10 cellular contexts compared by ENCODE assay signal in genomic region chr1:109687109-109687508, GRCh38. TPM values are rescaled to one million over a fixed set of nuclear protein-coding genes. Genes with fewer than 3 reads are reported as not detected.
A peak's percentile ranks its signal among the peaks of the same experiment; 100 is the strongest.
DNase-seq lines count a peak whose midpoint lies in the region; ATAC-seq, FAIRE-seq and TF ChIP-seq lines count a peak whose summit lies in the region.
"Not testable (repeated sequence)": the region's sequence is repeated elsewhere in the genome, so short reads cannot be mapped to it uniquely, and the experiment has no call there.
"Had no signal": no experiment of that assay in that cellular context is flagged by ENCODE, and none has a peak within 500 bp of the region (broad histone marks: within the 10 kb centered on the region; RNA-seq: fewer than 3 reads in every experiment).

No MANE protein-coding gene starts in this region.

- not testable (repeated sequence) for H3K79me2 ChIP-seq in GM12878 (ENCODE audit: control insufficient read depth, insufficient read depth, low read length)

- in situ Hi-C loops in GM12878 (cut with MboI) = not testable (repeated sequence)

- CTCF ChIA-PET in activated CD4-positive, alpha-beta T cell treated with anti-CD3 and anti-CD28 coated beads for 36 hours (lab: Charles Lee) = interaction anchor here (0.6 to 2.5 kb wide), 17 partner anchors 16 to 297 kb away, joined by 3 to 30 read pairs (median 5); partner anchors contain the start of genes AHCYL1, GNAI3, GSTM3 and GSTM4
- CTCF ChIA-PET in GM12878 (lab: Yijun Ruan, JAX) = interaction anchor here (0.9 to 3.2 kb wide), 6 partner anchors 31 to 297 kb away, joined by 3 to 34 read pairs (median 6); partner anchors contain the start of genes AHCYL1 and GSTM4

- not testable (repeated sequence) for H3K9me3 ChIP-seq in GM12878 (replicated peaks; ENCODE audit: control insufficient read depth, insufficient read depth, low read length); muscle layer of colon (ENCODE audit: low read length)

- H3K27ac ChIP-seq in GM12878 (ENCODE audit: control insufficient read depth, insufficient read depth) (peak overlapping the region; percentile 72; the same call in 1 of the 2 replicates), muscle layer of colon (ENCODE audit: low read depth, low read length) (peak overlapping the region; percentile 56)

- POLR2A ChIA-PET in activated CD4-positive, alpha-beta T cell treated with anti-CD3 and anti-CD28 coated beads for 36 hours (lab: Charles Lee) = interaction anchor here (1.7 to 2.1 kb wide), 2 partner anchors 47 to 138 kb away, joined by 9 to 10 read pairs; partner anchors contain the start of gene GNAI3
- POLR2A ChIA-PET in GM12878 (lab: Charles Lee) = interaction anchor here (0.6 to 1.3 kb wide), 8 partner anchors 16 to 993 kb away, joined by 3 to 11 read pairs (median 4); partner anchors contain the start of gene GNAI3

- not testable (repeated sequence) for H3K4me2 ChIP-seq in GM12878 (ENCODE audit: control insufficient read depth, insufficient read depth)

- not testable (repeated sequence) for DNase-seq in CD14-positive monocyte (ENCODE audit: low spot score); activated CD4-positive, alpha-beta T cell treated with anti-CD3 and anti-CD28 coated beads for 36 hours; GM12878 (ENCODE audit: low read depth, low spot score); fibroblast of mammary gland (ENCODE audit: low read depth); retinal pigment epithelial cell (ENCODE audit: low read depth)

- ATAC-seq in GM21825 (IDR thresholded peaks at IDR 0.05; ENCODE audit: unreplicated experiment) (peak; percentile 9), HG03460 (IDR thresholded peaks at IDR 0.05; ENCODE audit: unreplicated experiment) (peak; percentile 23), GM12878 (peak; percentile 16)
- not testable (repeated sequence) for ATAC-seq in activated CD4-positive, alpha-beta T cell treated with anti-CD3 and anti-CD28 coated beads for 36 hours

- H3K36me3 ChIP-seq in GM12878 (ENCODE audit: control insufficient read depth in 2 of 2, insufficient read depth in 2 of 2, low read length in 1 of 2); muscle layer of colon (ENCODE audit: insufficient read depth, low read length): not testable (repeated sequence)

- peak overlapping the region; percentile 56; the same call in 1 of the 2 replicates for H3K9ac ChIP-seq in GM12878 (ENCODE audit: control insufficient read depth, insufficient read depth, low read length)
- not testable (repeated sequence) for H3K9ac ChIP-seq in muscle layer of colon (ENCODE audit: low read length)

- H3K4me3 ChIP-seq in GM12878; muscle layer of colon (ENCODE audit: low read depth in 1 of 2, low read length in 2 of 2): not testable (repeated sequence)
- peak overlapping the region; percentile 29 for H3K4me3 ChIP-seq in fibroblast of mammary gland (ENCODE audit: control insufficient read depth, low read depth, low read length)
- peak overlapping the region; percentile 47 for H3K4me3 ChIP-seq in retinal pigment epithelial cell (ENCODE audit: low read length)

- not testable (repeated sequence) for TF ChIP-seq EP300 in GM12878 (IDR thresholded peaks at IDR 0.05; ENCODE audit: borderline replicate concordance in 1 of 2, control insufficient read depth in 1 of 2, low read depth in 2 of 2, low read length in 2 of 2)

- not testable (repeated sequence) for H3K4me1 Mint-ChIP-seq in CD14-positive monocyte
- peaks cover 20% of the 10 kb centered on the region for H3K4me1 Mint-ChIP-seq in activated CD4-positive, alpha-beta T cell treated with anti-CD3 and anti-CD28 coated beads for 36 hours

- H3K4me3 Mint-ChIP-seq in CD14-positive monocyte = peak overlapping the region in 1 of 2 donors; percentile 96
- H3K4me3 Mint-ChIP-seq in activated CD4-positive, alpha-beta T cell treated with anti-CD3 and anti-CD28 coated beads for 36 hours = peak overlapping the region; percentile 88

- peak overlapping the region in 5 of 7 donors; percentile 28 to 85 (median 81) for H3K27ac Mint-ChIP-seq in CD14-positive monocyte
- H3K27ac Mint-ChIP-seq in activated CD4-positive, alpha-beta T cell treated with anti-CD3 and anti-CD28 coated beads for 36 hours = peak overlapping the region; percentile 96

- FAIRE-seq in GM12878 (lab: Jason Lieb, UNC) = not testable (repeated sequence)

- not testable (repeated sequence) for H3K4me1 ChIP-seq in GM12878 (ENCODE audit: control insufficient read depth, insufficient read depth, low read length); muscle layer of colon (ENCODE audit: insufficient read depth, low read length)

- intact Hi-C loops in CD14-positive monocyte (cut with micrococcal nuclease) = not testable (repeated sequence)
- intact Hi-C loops in activated CD4-positive, alpha-beta T cell treated with anti-CD3 and anti-CD28 coated beads for 36 hours (cut with DNase I, micrococcal nuclease) = loop anchor here (1.0 to 5.0 kb wide), 8 partner anchors 20 to 297 kb away; partner anchors contain the start of genes AHCYL1 (in 1 of the 2), GSTM3 (in 1 of the 2) and GSTM4 (in 1 of the 2)
- intact Hi-C loops in GM12878 (cut with micrococcal nuclease; ENCODE audit: unreplicated experiment) = loop anchor here (5.0 kb wide), 1 partner anchor 45 kb away; no protein-coding TSS in a partner anchor

- 60% methylated on average over 9 of the region's 11 CpGs for whole genome bisulfite sequencing in GM12878 (ENCODE audit: insufficient coverage, insufficient replicate concordance, low lambda C conversion rate, missing lambda C conversion rate)

- not testable (repeated sequence) for TF ChIP-seq POLR2A in GM12878 (IDR thresholded peaks at IDR 0.05; ENCODE audit: low read depth, low read length)

- H3K36me3 Mint-ChIP-seq in CD14-positive monocyte = not testable (repeated sequence)
- peaks cover 22% of the 10 kb centered on the region for H3K36me3 Mint-ChIP-seq in activated CD4-positive, alpha-beta T cell treated with anti-CD3 and anti-CD28 coated beads for 36 hours (ENCODE audit: low read depth)

- SMC1A ChIA-PET in GM12878 (lab: Charles Lee; ENCODE audit: uncharacterized antibody, unreplicated experiment) = interaction anchor here (1.3 to 1.6 kb wide), 3 partner anchors 16 to 89 kb away, joined by 4 to 5 read pairs (median 4); no protein-coding TSS in a partner anchor

- TF ChIP-seq CTCF in CD14-positive monocyte (IDR thresholded peaks at IDR 0.05); GM12878 (IDR thresholded peaks at IDR 0.05 in 2 of 3, conservative IDR thresholded peaks at IDR 0.05 in 1 of 3; ENCODE audit: control insufficient read depth in 2 of 3, extremely low read depth in 1 of 3, insufficient read depth in 1 of 3, low read depth in 3 of 3, low read length in 3 of 3); fibroblast of mammary gland (conservative IDR thresholded peaks at IDR 0.05; ENCODE audit: control insufficient read depth, insufficient read depth, low read depth, low read length); retinal pigment epithelial cell (conservative IDR thresholded peaks at IDR 0.05; ENCODE audit: low read depth, low read length): not testable (repeated sequence)

- peak overlapping the region; percentile 86 for H2AFZ ChIP-seq in GM12878 (ENCODE audit: control insufficient read depth, low read depth, low read length)

- H3K27me3 ChIP-seq in GM12878 (replicated peaks in 1 of 2; ENCODE audit: control insufficient read depth in 2 of 2, insufficient read depth in 2 of 2, low read length in 1 of 2); muscle layer of colon (ENCODE audit: control insufficient read depth in 1 of 2, insufficient read depth in 2 of 2, low read length in 2 of 2): not testable (repeated sequence)

- H3K9me3 Mint-ChIP-seq in CD14-positive monocyte = peaks cover 0 to 11% (median 7%) of the 10 kb centered on the region in 7 donors
- H3K9me3 Mint-ChIP-seq in activated CD4-positive, alpha-beta T cell treated with anti-CD3 and anti-CD28 coated beads for 36 hours (ENCODE audit: low read depth) = not testable (repeated sequence)

- H3K27me3 Mint-ChIP-seq in CD14-positive monocyte (ENCODE audit: low read depth in 3 of 3); activated CD4-positive, alpha-beta T cell treated with anti-CD3 and anti-CD28 coated beads for 36 hours: not testable (repeated sequence)

- not testable (repeated sequence) for H4K20me1 ChIP-seq in GM12878 (ENCODE audit: control insufficient read depth, insufficient read depth)

- not testable (repeated sequence) for BruUV-seq in GM12878 (replicated peaks; lab: Mats Ljungman, UMichigan)

- TF ChIP-seq RAD21 in GM12878 (IDR thresholded peaks at IDR 0.05; ENCODE audit: insufficient read depth, low read depth, low read length) = not testable (repeated sequence)

- RAD21 ChIA-PET in GM12878 (lab: Charles Lee; ENCODE audit: unreplicated experiment) = interaction anchor here (0.7 to 2.4 kb wide), 7 partner anchors 35 to 297 kb away, joined by 3 to 12 read pairs (median 4); partner anchors contain the start of gene GNAI3

RNA-seq across cellular contexts. Expression of gene GSTM1, which starts 0.5 kb away (rescaled TPM):
- polyA plus RNA-seq in CD14-positive monocyte (10 to 100 TPM; 13.5 to 27.7 TPM), GM12878 (2011; rRNA removed) (21.0 and 38.6 TPM in 2 replicates), GM12878 (2014; fragmentation: Illumina TruSeq; extraction: Trizol) (40.9 and 60.1 TPM in 2 replicates), GM12878 (2014; fragmentation: Nextera tagmentation; extraction: Ambion mirVana) (10 to 100 TPM; 66.7 to 75.6 TPM), GM12878 (2014; rRNA removed) (36.6 and 39.1 TPM in 2 replicates), GM12878 (2016; fragmentation: Nextera tagmentation; extraction: Ambion mirVana) (10 to 100 TPM; 54.1 to 56.6 TPM)
- total RNA-seq in activated CD4-positive, alpha-beta T cell treated with anti-CD3 and anti-CD28 coated beads for 36 hours = 100 to 1,000 TPM in 1 of 2 experiments, 10 to 100 TPM in 1; 94.0 to 116 TPM
- 18.1 and 24.5 TPM in 2 replicates for total RNA-seq in GM12878 (2013; cell fraction: nucleolus; rRNA removed)
- total RNA-seq in GM12878 (2014; rRNA removed) (16.0 and 16.6 TPM in 2 replicates), GM12878 (2014; rRNA removed; fragmentation: Illumina TruSeq; extraction: Trizol) (21.3 and 21.4 TPM in 2 replicates), GM12878 (2021) (32.4 and 33.5 TPM in 2 replicates)
- polyA plus RNA-seq in GM12878 (2011; ENCODE audit: low read depth) = 45.6 TPM
- polyA plus RNA-seq in GM12878 (2011; cell fraction: cytosol; rRNA removed) = 55.3 and 58.1 TPM in 2 replicates
- 23.7 and 32.3 TPM in 2 replicates for polyA plus RNA-seq in GM12878 (2011; cell fraction: nucleus; rRNA removed)
- 45.2 and 55.4 TPM in 2 replicates for polyA plus RNA-seq in GM12878 (2012)
- 27.6 and 38.4 TPM in 2 replicates for polyA minus RNA-seq in GM12878 (2011; rRNA and poly(A)+ RNA removed)
- polyA minus RNA-seq in GM12878 (2011; cell fraction: cytosol; rRNA and poly(A)+ RNA removed) = 7.6 and 8.4 TPM in 2 replicates
- 8.7 and 12.6 TPM in 2 replicates for polyA minus RNA-seq in GM12878 (2011; cell fraction: nucleus; rRNA and poly(A)+ RNA removed)
- total RNA-seq: fibroblast of lung, SK-MEL-5 had no signal

RNA-seq across cellular contexts. Expression of gene GSTM2, which starts 19.3 kb away (rescaled TPM):
- 1 to 10 TPM; 1.5 to 6.3 TPM for polyA plus RNA-seq in CD14-positive monocyte
- 10 to 100 TPM; 18.7 to 23.9 TPM for total RNA-seq in activated CD4-positive, alpha-beta T cell treated with anti-CD3 and anti-CD28 coated beads for 36 hours
- total RNA-seq in GM12878 (2013; cell fraction: nucleolus; rRNA removed) = 67.1 and 70.5 TPM in 2 replicates
- 10.5 and 11.4 TPM in 2 replicates for total RNA-seq in GM12878 (2014; rRNA removed)
- 9.9 and 13.5 TPM in 2 replicates for total RNA-seq in GM12878 (2014; rRNA removed; fragmentation: Illumina TruSeq; extraction: Trizol)
- total RNA-seq in GM12878 (2021) = 21.6 and 23.3 TPM in 2 replicates
- polyA plus RNA-seq in GM12878 (2011; ENCODE audit: low read depth) = 68.5 TPM
- 4.8 and 8.3 TPM in 2 replicates for polyA plus RNA-seq in GM12878 (2011; rRNA removed)
- polyA plus RNA-seq in GM12878 (2011; cell fraction: cytosol; rRNA removed) = 6.3 and 7.1 TPM in 2 replicates
- 46.8 and 76.5 TPM in 2 replicates for polyA plus RNA-seq in GM12878 (2011; cell fraction: nucleus; rRNA removed)
- polyA plus RNA-seq in GM12878 (2012) = 62.3 and 69.9 TPM in 2 replicates
- 31.8 and 32.0 TPM in 2 replicates for polyA plus RNA-seq in GM12878 (2014; fragmentation: Illumina TruSeq; extraction: Trizol)
- polyA plus RNA-seq in GM12878 (2014; fragmentation: Nextera tagmentation; extraction: Ambion mirVana) = 10 to 100 TPM; 29.6 to 30.4 TPM
- 28.1 and 32.3 TPM in 2 replicates for polyA plus RNA-seq in GM12878 (2014; rRNA removed)
- 10 to 100 TPM; 12.7 to 17.1 TPM for polyA plus RNA-seq in GM12878 (2016; fragmentation: Nextera tagmentation; extraction: Ambion mirVana)
- 3.0 and 4.2 TPM in 2 replicates for polyA minus RNA-seq in GM12878 (2011; rRNA and poly(A)+ RNA removed)
- polyA minus RNA-seq in GM12878 (2011; cell fraction: cytosol; rRNA and poly(A)+ RNA removed) = 1.1 TPM in 1 of 2 replicates, not detected in the other
- 5.8 and 6.2 TPM in 2 replicates for polyA minus RNA-seq in GM12878 (2011; cell fraction: nucleus; rRNA and poly(A)+ RNA removed)

RNA-seq across cellular contexts. Expression of gene GSTM5, which starts 24.9 kb away (rescaled TPM):
- polyA plus RNA-seq in CD14-positive monocyte (not detected), GM12878 (2011; rRNA removed) (0.10 and 0.23 TPM in 2 replicates), GM12878 (2014; fragmentation: Illumina TruSeq; extraction: Trizol) (0.34 and 0.92 TPM in 2 replicates), GM12878 (2014; fragmentation: Nextera tagmentation; extraction: Ambion mirVana) (under 1 TPM; 0.24 to 0.32 TPM), GM12878 (2014; rRNA removed) (0.19 and 0.27 TPM in 2 replicates), GM12878 (2016; fragmentation: Nextera tagmentation; extraction: Ambion mirVana) (under 1 TPM in 1 of 2 experiments, not detected in 1; 0.37 TPM)
- total RNA-seq in activated CD4-positive, alpha-beta T cell treated with anti-CD3 and anti-CD28 coated beads for 36 hours = under 1 TPM; 0.25 to 0.54 TPM
- total RNA-seq in GM12878 (2013; cell fraction: nucleolus; rRNA removed) = 1.5 and 2.6 TPM in 2 replicates
- total RNA-seq in GM12878 (2014; rRNA removed) (0.28 TPM in 1 of 2 replicates, not detected in the other), GM12878 (2014; rRNA removed; fragmentation: Illumina TruSeq; extraction: Trizol) (0.13 and 0.18 TPM in 2 replicates), GM12878 (2021) (0.26 and 0.40 TPM in 2 replicates)
- 1.1 TPM for polyA plus RNA-seq in GM12878 (2011; ENCODE audit: low read depth)
- 0.09 and 0.15 TPM in 2 replicates for polyA plus RNA-seq in GM12878 (2011; cell fraction: cytosol; rRNA removed)
- 0.16 and 0.28 TPM in 2 replicates for polyA plus RNA-seq in GM12878 (2011; cell fraction: nucleus; rRNA removed)
- polyA plus RNA-seq in GM12878 (2012) = 1.0 and 1.2 TPM in 2 replicates
- polyA minus RNA-seq in GM12878 (2011; rRNA and poly(A)+ RNA removed) = 0.15 and 0.36 TPM in 2 replicates
- not detected in 2 replicates for polyA minus RNA-seq in GM12878 (2011; cell fraction: cytosol; rRNA and poly(A)+ RNA removed)
- polyA minus RNA-seq in GM12878 (2011; cell fraction: nucleus; rRNA and poly(A)+ RNA removed) = 0.24 and 1.2 TPM in 2 replicates
- total RNA-seq: SK-MEL-5 had no signal

RNA-seq across cellular contexts. Expression of gene GSTM4, which starts 31.2 kb away (rescaled TPM):
- polyA plus RNA-seq in CD14-positive monocyte (10 to 100 TPM; 11.9 to 15.9 TPM), GM12878 (2011; rRNA removed) (23.0 and 37.2 TPM in 2 replicates), GM12878 (2014; fragmentation: Illumina TruSeq; extraction: Trizol) (25.8 and 31.7 TPM in 2 replicates), GM12878 (2014; fragmentation: Nextera tagmentation; extraction: Ambion mirVana) (10 to 100 TPM; 16.9 to 17.0 TPM), GM12878 (2014; rRNA removed) (25.3 and 26.8 TPM in 2 replicates), GM12878 (2016; fragmentation: Nextera tagmentation; extraction: Ambion mirVana) (10 to 100 TPM; 25.6 to 27.7 TPM)
- 10 to 100 TPM; 18.1 to 20.6 TPM for total RNA-seq in activated CD4-positive, alpha-beta T cell treated with anti-CD3 and anti-CD28 coated beads for 36 hours
- 48.3 and 51.3 TPM in 2 replicates for total RNA-seq in GM12878 (2013; cell fraction: nucleolus; rRNA removed)
- total RNA-seq in GM12878 (2014; rRNA removed) (14.3 and 15.1 TPM in 2 replicates), GM12878 (2014; rRNA removed; fragmentation: Illumina TruSeq; extraction: Trizol) (13.6 and 14.5 TPM in 2 replicates), GM12878 (2021) (20.4 and 21.4 TPM in 2 replicates)
- 16.5 TPM for polyA plus RNA-seq in GM12878 (2011; ENCODE audit: low read depth)
- polyA plus RNA-seq in GM12878 (2011; cell fraction: cytosol; rRNA removed) = 34.1 and 36.8 TPM in 2 replicates
- 35.2 and 44.5 TPM in 2 replicates for polyA plus RNA-seq in GM12878 (2011; cell fraction: nucleus; rRNA removed)
- polyA plus RNA-seq in GM12878 (2012) = 17.4 and 19.3 TPM in 2 replicates
- 18.4 and 20.5 TPM in 2 replicates for polyA minus RNA-seq in GM12878 (2011; rRNA and poly(A)+ RNA removed)
- 8.7 and 11.6 TPM in 2 replicates for polyA minus RNA-seq in GM12878 (2011; cell fraction: cytosol; rRNA and poly(A)+ RNA removed)
- 20.7 and 26.0 TPM in 2 replicates for polyA minus RNA-seq in GM12878 (2011; cell fraction: nucleus; rRNA and poly(A)+ RNA removed)

RNA-seq across cellular contexts. Expression of gene GSTM3, which starts 53.7 kb away (rescaled TPM):
- 1 to 10 TPM; 2.8 to 3.2 TPM for polyA plus RNA-seq in CD14-positive monocyte
- total RNA-seq in activated CD4-positive, alpha-beta T cell treated with anti-CD3 and anti-CD28 coated beads for 36 hours = 10 to 100 TPM; 47.6 to 49.1 TPM
- total RNA-seq in GM12878 (2013; cell fraction: nucleolus; rRNA removed) = not detected in 2 replicates
- not detected in 2 replicates for total RNA-seq in GM12878 (2014; rRNA removed)
- total RNA-seq in GM12878 (2014; rRNA removed; fragmentation: Illumina TruSeq; extraction: Trizol) = not detected in 2 replicates
- not detected in 2 replicates for total RNA-seq in GM12878 (2021)
- polyA plus RNA-seq in GM12878 (2011; ENCODE audit: low read depth) = 4.7 TPM
- polyA plus RNA-seq in GM12878 (2011; rRNA removed) = not detected in 2 replicates
- polyA plus RNA-seq in GM12878 (2011; cell fraction: cytosol; rRNA removed) = not detected in 2 replicates
- polyA plus RNA-seq in GM12878 (2011; cell fraction: nucleus; rRNA removed) = not detected in 2 replicates
- 3.0 and 5.6 TPM in 2 replicates for polyA plus RNA-seq in GM12878 (2012)
- not detected in 2 replicates for polyA plus RNA-seq in GM12878 (2014; fragmentation: Illumina TruSeq; extraction: Trizol)
- polyA plus RNA-seq in GM12878 (2014; fragmentation: Nextera tagmentation; extraction: Ambion mirVana) = not detected
- not detected in 2 replicates for polyA plus RNA-seq in GM12878 (2014; rRNA removed)
- not detected for polyA plus RNA-seq in GM12878 (2016; fragmentation: Nextera tagmentation; extraction: Ambion mirVana)
- not detected in 2 replicates for polyA minus RNA-seq in GM12878 (2011; rRNA and poly(A)+ RNA removed)
- 2.0 TPM in 1 of 2 replicates, not detected in the other for polyA minus RNA-seq in GM12878 (2011; cell fraction: cytosol; rRNA and poly(A)+ RNA removed)
- 0.29 TPM in 1 of 2 replicates, not detected in the other for polyA minus RNA-seq in GM12878 (2011; cell fraction: nucleus; rRNA and poly(A)+ RNA removed)
